10 cellular contexts compared by ENCODE assay signal in the genomic region with DNA sequence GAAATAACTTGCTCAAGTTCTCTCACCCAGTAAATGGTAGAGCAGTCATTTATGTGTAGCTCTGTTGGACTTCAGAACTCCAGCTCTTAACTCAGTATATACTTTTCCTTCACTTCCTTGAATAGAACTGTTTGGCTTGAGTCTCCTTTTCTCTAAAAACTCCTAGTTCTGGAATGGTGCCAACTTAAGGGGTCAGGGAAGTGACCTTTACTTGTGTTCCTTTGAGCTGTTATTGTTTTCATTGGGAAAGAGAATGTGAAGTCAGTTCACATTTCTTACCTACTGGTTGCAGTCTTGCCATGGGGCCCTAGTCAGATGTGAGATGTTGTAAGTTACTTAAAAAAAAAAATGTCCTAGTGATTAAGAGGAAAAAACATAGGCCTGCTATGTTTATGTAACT.
DNase-seq lines count a peak whose midpoint lies in the region; ATAC-seq and TF ChIP-seq lines count a peak whose summit lies in the region.
"Had no signal": no experiment of that assay in that cellular context is flagged by ENCODE, and none has a peak within 500 bp of the region (broad histone marks: within the 10 kb centered on the region; RNA-seq: fewer than 3 reads in every experiment).

No MANE protein-coding gene starts in this region.

- H2AFZ ChIP-seq in SK-N-SH (ENCODE audit: low read depth) = no peak overlapping the region

- peak overlapping the region in 1 of 2 experiments; percentile 25; a peak in 1 of 4 replicates for H3K27ac ChIP-seq in SK-N-SH (ENCODE audit: low read depth in 2 of 2, low read length in 1 of 2)
- peak overlapping the region; percentile 65 for H3K27ac ChIP-seq in muscle layer of duodenum (ENCODE audit: low read length)
- peak overlapping the region; percentile 47 to 70 for H3K27ac ChIP-seq in uterus

- no peak overlapping the region for H3K4me2 ChIP-seq in SK-N-SH

- H3K9ac ChIP-seq in SK-N-SH = no peak overlapping the region

- no peaks in the 10 kb centered on the region for H3K27me3 Mint-ChIP-seq in activated T-helper 17 cell treated with anti-CD3 and anti-CD28 coated beads, Interleukin-2, amount 50 U/mL, for 72 hours

- H3F3A ChIP-seq in SK-N-SH (replicated peaks; ENCODE audit: insufficient read depth) = peaks cover 27% of the 10 kb centered on the region

- no peak for ATAC-seq in SK-N-SH treated with all-trans-retinoic acid at 6 μM for 48 hours
- no peak for ATAC-seq in activated T-helper 17 cell treated with anti-CD3 and anti-CD28 coated beads, Interleukin-2, amount 50 U/mL, for 72 hours (replicated peaks)

- H3K27me3 ChIP-seq in SK-N-SH (ENCODE audit: insufficient read depth) (no peaks in the 10 kb centered on the region), muscle layer of duodenum (ENCODE audit: low read depth, low read length) (no peaks in the 10 kb centered on the region), uterus (no peaks in the 10 kb centered on the region)

- H3K79me2 ChIP-seq in SK-N-SH (ENCODE audit: insufficient read depth) = peaks cover 89% of the 10 kb centered on the region

- no peak overlapping the region for H3K27ac Mint-ChIP-seq in activated T-helper 17 cell treated with anti-CD3 and anti-CD28 coated beads, Interleukin-2, amount 50 U/mL, for 72 hours

- peaks cover 0 to 12% of the 10 kb centered on the region in 2 experiments for H3K36me3 ChIP-seq in SK-N-SH (replicated peaks in 1 of 2; ENCODE audit: control insufficient read depth in 1 of 2, insufficient read depth in 2 of 2, low read length in 1 of 2)
- peaks cover 0 to 9% of the 10 kb centered on the region in 2 donors for H3K36me3 ChIP-seq in muscle layer of duodenum (ENCODE audit: control insufficient read depth in 1 of 2, insufficient read depth in 2 of 2, low read length in 2 of 2)
- no peaks in the 10 kb centered on the region for H3K36me3 ChIP-seq in uterus

- intact Hi-C loops in uterus (cut with DNase I; ENCODE audit: low total_unique reads) = no loop called here

- H3K4me3 ChIP-seq in SK-N-SH (ENCODE audit: low read depth in 2 of 2, low read length in 1 of 2) (no peak overlapping the region), muscle layer of duodenum (ENCODE audit: low read depth in 1 of 2, low read length in 2 of 2) (no peak overlapping the region), uterus (no peak overlapping the region)

- peaks cover 13% of the 10 kb centered on the region for H3K36me3 Mint-ChIP-seq in activated T-helper 17 cell treated with anti-CD3 and anti-CD28 coated beads, Interleukin-2, amount 50 U/mL, for 72 hours (ENCODE audit: low read depth)

- TF ChIP-seq EP300 in SK-N-SH (IDR thresholded peaks at IDR 0.05; ENCODE audit: borderline replicate concordance in 1 of 2, low read depth in 1 of 2, low read length in 1 of 2) = no peak

- POLR2A ChIA-PET in SK-N-SH (lab: Yijun Ruan, JAX) = interaction anchor here (0.6 kb wide), 1 partner anchor 22 kb away, joined by 4 read pairs; no protein-coding TSS in a partner anchor

- peaks cover 5% of the 10 kb centered on the region; the same call in 1 of the 2 replicates for H4K20me1 ChIP-seq in SK-N-SH (ENCODE audit: insufficient read depth)

- TF ChIP-seq POLR2A in uterus (IDR thresholded peaks at IDR 0.05) = no peak

- H3K4me3 Mint-ChIP-seq in activated T-helper 17 cell treated with anti-CD3 and anti-CD28 coated beads, Interleukin-2, amount 50 U/mL, for 72 hours = no peak overlapping the region

- CTCF ChIA-PET in SK-N-SH (lab: Yijun Ruan, JAX) = interaction anchor here (1.5 kb wide), 1 partner anchor 64 kb away, joined by 9 read pairs; no protein-coding TSS in a partner anchor

- H3K9me3 ChIP-seq in SK-N-SH (no peaks in the 10 kb centered on the region), muscle layer of duodenum (ENCODE audit: control insufficient read depth in 1 of 2, low read length in 2 of 2) (no peaks in the 10 kb centered on the region), uterus (no peaks in the 10 kb centered on the region)

- TF ChIP-seq RAD21 in SK-N-SH (IDR thresholded peaks at IDR 0.05; ENCODE audit: low read length) = no peak

- no peaks in the 10 kb centered on the region for H3K4me1 Mint-ChIP-seq in activated T-helper 17 cell treated with anti-CD3 and anti-CD28 coated beads, Interleukin-2, amount 50 U/mL, for 72 hours

- H3K9me2 ChIP-seq in SK-N-SH = no peaks in the 10 kb centered on the region

- no peak for DNase-seq in SK-N-SH
- peak; percentile 63 for DNase-seq in fibroblast of peridontal ligament (ENCODE audit: extremely low read depth)
- peak in 1 of 2 donors; percentile 64 for DNase-seq in uterus
- no peak for DNase-seq in GM19240 (ENCODE audit: insufficient read length, low spot score)
- DNase-seq in UCSD-AML1 (lab: John Stamatoyannopoulos, UW; ENCODE audit: unreplicated experiment) = no peak
- DNase-seq: activated CD4-positive, alpha-beta T cell treated with anti-CD3 and anti-CD28 coated beads, Interleukin-2, amount 50 U/mL, for 1 hour; NCI-H146 had no signal

- TF ChIP-seq CTCF in SK-N-SH (IDR thresholded peaks at IDR 0.05) (no peak), uterus (IDR thresholded peaks at IDR 0.05) (no peak)

- no peaks in the 10 kb centered on the region for H3K9me3 Mint-ChIP-seq in activated T-helper 17 cell treated with anti-CD3 and anti-CD28 coated beads, Interleukin-2, amount 50 U/mL, for 72 hours

- H3K4me1 ChIP-seq in SK-N-SH (ENCODE audit: control insufficient read depth in 1 of 2, insufficient read depth in 2 of 2, low read depth in 1 of 2, low read length in 1 of 2) = peaks cover 13 to 49% of the 10 kb centered on the region in 2 experiments
- H3K4me1 ChIP-seq in muscle layer of duodenum (ENCODE audit: control insufficient read depth in 1 of 2, insufficient read depth in 2 of 2, low read length in 2 of 2) = peaks cover 15 to 28% of the 10 kb centered on the region in 2 donors
- peaks cover 6 to 12% of the 10 kb centered on the region in 2 donors for H3K4me1 ChIP-seq in uterus

TF ChIP-seq in SK-N-SH, 30 proteins besides CTCF, POLR2A, EP300 and RAD21:
- TF ChIP-seq NFIC (IDR thresholded peaks at IDR 0.05; ENCODE audit: borderline replicate concordance) (peak; percentile 13; the same call in 1 of the 2 replicates), POLR2AphosphoS5 (IDR thresholded peaks at IDR 0.05; ENCODE audit: low read depth, low read length) (no peak)
TF ChIP-seq in SK-N-SH: peak in this region for 1.

TF ChIP-seq in SK-N-SH treated with all-trans-retinoic acid at 6 μM for 48 hours, 23 proteins besides CTCF, POLR2A, EP300 and RAD21:
- TF ChIP-seq, protein P1, sequence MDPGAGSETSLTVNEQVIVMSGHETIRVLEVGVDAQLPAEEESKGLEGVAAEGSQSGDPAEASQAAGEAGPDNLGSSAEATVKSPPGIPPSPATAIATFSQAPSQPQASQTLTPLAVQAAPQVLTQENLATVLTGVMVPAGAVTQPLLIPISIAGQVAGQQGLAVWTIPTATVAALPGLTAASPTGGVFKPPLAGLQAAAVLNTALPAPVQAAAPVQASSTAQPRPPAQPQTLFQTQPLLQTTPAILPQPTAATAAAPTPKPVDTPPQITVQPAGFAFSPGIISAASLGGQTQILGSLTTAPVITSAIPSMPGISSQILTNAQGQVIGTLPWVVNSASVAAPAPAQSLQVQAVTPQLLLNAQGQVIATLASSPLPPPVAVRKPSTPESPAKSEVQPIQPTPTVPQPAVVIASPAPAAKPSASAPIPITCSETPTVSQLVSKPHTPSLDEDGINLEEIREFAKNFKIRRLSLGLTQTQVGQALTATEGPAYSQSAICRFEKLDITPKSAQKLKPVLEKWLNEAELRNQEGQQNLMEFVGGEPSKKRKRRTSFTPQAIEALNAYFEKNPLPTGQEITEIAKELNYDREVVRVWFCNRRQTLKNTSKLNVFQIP (CRISPR knock-in tag; IDR thresholded peaks at IDR 0.05; ENCODE audit: borderline replicate concordance, low read depth) = no peak
- no peak for TF ChIP-seq GLIS3 (CRISPR knock-in tag; IDR thresholded peaks at IDR 0.05)
- no peak for TF ChIP-seq ZNF565 (CRISPR knock-in tag; conservative IDR thresholded peaks at IDR 0.05; ENCODE audit: low read depth)
- no peak for TF ChIP-seq CSDC2 (CRISPR knock-in tag; IDR thresholded peaks at IDR 0.05)
- no peak for TF ChIP-seq TCF4 (CRISPR knock-in tag; IDR thresholded peaks at IDR 0.05; ENCODE audit: borderline replicate concordance)
